ENCODE assay signal across 1 cellular context in the genomic region with DNA sequence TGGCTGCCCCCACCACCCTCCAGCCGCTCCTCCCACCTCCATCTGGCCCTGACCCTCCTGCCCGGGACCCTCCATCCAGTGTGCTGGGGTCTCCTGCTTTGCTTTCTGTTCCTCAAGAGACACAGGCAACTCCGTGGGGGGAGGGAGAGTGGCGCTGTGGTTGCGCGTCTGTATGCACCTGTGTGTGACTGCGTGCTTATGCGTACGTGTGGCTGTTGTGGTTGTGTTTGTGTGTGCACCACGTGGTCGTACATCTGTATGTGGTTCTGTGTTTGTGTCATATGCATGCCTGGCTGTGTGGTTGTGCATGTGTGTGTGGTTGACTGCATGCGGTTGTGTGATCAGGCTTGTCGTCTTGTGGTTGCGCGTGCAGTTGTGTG.
A peak's percentile ranks its signal among the peaks of the same experiment; 100 is the strongest.
TF ChIP-seq lines count a peak whose summit lies in the region.

No MANE protein-coding gene starts in this region.

TF ChIP-seq in K562, 482 proteins besides CTCF, POLR2A, EP300 and RAD21 (continued from another document):
- TF ChIP-seq, protein P1, sequence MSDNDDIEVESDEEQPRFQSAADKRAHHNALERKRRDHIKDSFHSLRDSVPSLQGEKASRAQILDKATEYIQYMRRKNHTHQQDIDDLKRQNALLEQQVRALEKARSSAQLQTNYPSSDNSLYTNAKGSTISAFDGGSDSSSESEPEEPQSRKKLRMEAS (CRISPR knock-in tag; IDR thresholded peaks at IDR 0.05) = peak; percentile 63
- no peak for TF ChIP-seq OTX1 (CRISPR knock-in tag; IDR thresholded peaks at IDR 0.05)
- no peak for TF ChIP-seq ZNF655 (CRISPR knock-in tag; IDR thresholded peaks at IDR 0.05)
- TF ChIP-seq ZNF316 (IDR thresholded peaks at IDR 0.05) = no peak
- TF ChIP-seq NCOR1 (IDR thresholded peaks at IDR 0.05) = no peak
- TF ChIP-seq NCOA1 (IDR thresholded peaks at IDR 0.05; ENCODE audit: low read depth) = no peak
- TF ChIP-seq, protein P2, sequence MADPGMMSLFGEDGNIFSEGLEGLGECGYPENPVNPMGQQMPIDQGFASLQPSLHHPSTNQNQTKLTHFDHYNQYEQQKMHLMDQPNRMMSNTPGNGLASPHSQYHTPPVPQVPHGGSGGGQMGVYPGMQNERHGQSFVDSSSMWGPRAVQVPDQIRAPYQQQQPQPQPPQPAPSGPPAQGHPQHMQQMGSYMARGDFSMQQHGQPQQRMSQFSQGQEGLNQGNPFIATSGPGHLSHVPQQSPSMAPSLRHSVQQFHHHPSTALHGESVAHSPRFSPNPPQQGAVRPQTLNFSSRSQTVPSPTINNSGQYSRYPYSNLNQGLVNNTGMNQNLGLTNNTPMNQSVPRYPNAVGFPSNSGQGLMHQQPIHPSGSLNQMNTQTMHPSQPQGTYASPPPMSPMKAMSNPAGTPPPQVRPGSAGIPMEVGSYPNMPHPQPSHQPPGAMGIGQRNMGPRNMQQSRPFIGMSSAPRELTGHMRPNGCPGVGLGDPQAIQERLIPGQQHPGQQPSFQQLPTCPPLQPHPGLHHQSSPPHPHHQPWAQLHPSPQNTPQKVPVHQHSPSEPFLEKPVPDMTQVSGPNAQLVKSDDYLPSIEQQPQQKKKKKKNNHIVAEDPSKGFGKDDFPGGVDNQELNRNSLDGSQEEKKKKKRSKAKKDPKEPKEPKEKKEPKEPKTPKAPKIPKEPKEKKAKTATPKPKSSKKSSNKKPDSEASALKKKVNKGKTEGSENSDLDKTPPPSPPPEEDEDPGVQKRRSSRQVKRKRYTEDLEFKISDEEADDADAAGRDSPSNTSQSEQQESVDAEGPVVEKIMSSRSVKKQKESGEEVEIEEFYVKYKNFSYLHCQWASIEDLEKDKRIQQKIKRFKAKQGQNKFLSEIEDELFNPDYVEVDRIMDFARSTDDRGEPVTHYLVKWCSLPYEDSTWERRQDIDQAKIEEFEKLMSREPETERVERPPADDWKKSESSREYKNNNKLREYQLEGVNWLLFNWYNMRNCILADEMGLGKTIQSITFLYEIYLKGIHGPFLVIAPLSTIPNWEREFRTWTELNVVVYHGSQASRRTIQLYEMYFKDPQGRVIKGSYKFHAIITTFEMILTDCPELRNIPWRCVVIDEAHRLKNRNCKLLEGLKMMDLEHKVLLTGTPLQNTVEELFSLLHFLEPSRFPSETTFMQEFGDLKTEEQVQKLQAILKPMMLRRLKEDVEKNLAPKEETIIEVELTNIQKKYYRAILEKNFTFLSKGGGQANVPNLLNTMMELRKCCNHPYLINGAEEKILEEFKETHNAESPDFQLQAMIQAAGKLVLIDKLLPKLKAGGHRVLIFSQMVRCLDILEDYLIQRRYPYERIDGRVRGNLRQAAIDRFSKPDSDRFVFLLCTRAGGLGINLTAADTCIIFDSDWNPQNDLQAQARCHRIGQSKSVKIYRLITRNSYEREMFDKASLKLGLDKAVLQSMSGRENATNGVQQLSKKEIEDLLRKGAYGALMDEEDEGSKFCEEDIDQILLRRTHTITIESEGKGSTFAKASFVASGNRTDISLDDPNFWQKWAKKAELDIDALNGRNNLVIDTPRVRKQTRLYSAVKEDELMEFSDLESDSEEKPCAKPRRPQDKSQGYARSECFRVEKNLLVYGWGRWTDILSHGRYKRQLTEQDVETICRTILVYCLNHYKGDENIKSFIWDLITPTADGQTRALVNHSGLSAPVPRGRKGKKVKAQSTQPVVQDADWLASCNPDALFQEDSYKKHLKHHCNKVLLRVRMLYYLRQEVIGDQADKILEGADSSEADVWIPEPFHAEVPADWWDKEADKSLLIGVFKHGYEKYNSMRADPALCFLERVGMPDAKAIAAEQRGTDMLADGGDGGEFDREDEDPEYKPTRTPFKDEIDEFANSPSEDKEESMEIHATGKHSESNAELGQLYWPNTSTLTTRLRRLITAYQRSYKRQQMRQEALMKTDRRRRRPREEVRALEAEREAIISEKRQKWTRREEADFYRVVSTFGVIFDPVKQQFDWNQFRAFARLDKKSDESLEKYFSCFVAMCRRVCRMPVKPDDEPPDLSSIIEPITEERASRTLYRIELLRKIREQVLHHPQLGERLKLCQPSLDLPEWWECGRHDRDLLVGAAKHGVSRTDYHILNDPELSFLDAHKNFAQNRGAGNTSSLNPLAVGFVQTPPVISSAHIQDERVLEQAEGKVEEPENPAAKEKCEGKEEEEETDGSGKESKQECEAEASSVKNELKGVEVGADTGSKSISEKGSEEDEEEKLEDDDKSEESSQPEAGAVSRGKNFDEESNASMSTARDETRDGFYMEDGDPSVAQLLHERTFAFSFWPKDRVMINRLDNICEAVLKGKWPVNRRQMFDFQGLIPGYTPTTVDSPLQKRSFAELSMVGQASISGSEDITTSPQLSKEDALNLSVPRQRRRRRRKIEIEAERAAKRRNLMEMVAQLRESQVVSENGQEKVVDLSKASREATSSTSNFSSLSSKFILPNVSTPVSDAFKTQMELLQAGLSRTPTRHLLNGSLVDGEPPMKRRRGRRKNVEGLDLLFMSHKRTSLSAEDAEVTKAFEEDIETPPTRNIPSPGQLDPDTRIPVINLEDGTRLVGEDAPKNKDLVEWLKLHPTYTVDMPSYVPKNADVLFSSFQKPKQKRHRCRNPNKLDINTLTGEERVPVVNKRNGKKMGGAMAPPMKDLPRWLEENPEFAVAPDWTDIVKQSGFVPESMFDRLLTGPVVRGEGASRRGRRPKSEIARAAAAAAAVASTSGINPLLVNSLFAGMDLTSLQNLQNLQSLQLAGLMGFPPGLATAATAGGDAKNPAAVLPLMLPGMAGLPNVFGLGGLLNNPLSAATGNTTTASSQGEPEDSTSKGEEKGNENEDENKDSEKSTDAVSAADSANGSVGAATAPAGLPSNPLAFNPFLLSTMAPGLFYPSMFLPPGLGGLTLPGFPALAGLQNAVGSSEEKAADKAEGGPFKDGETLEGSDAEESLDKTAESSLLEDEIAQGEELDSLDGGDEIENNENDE (IDR thresholded peaks at IDR 0.05; ENCODE audit: low read depth, low read length) = no peak
- no peak for TF ChIP-seq ZC3H4 (CRISPR knock-in tag; IDR thresholded peaks at IDR 0.05; ENCODE audit: borderline replicate concordance)
- no peak for TF ChIP-seq TCF3 (CRISPR knock-in tag; IDR thresholded peaks at IDR 0.05)
- TF ChIP-seq MCM5 (IDR thresholded peaks at IDR 0.05; ENCODE audit: low read depth) = no peak
- TF ChIP-seq, protein P3, sequence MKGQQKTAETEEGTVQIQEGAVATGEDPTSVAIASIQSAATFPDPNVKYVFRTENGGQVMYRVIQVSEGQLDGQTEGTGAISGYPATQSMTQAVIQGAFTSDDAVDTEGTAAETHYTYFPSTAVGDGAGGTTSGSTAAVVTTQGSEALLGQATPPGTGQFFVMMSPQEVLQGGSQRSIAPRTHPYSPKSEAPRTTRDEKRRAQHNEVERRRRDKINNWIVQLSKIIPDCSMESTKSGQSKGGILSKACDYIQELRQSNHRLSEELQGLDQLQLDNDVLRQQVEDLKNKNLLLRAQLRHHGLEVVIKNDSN (CRISPR knock-in tag; IDR thresholded peaks at IDR 0.05) = peak; percentile 60
- TF ChIP-seq MTA2 (IDR thresholded peaks at IDR 0.05; ENCODE audit: low read depth) = no peak
